Comparison of ENCODE assay signal across 14 cellular contexts in genomic region chr2:127515383-127515915, GRCh38. TPM values are rescaled to one million over a fixed set of nuclear protein-coding genes. Genes with fewer than 3 reads are reported as not detected.
DNase-seq lines count a peak whose midpoint lies in the region; ATAC-seq and TF ChIP-seq lines count a peak whose summit lies in the region.
"Had no signal": no experiment of that assay in that cellular context is flagged by ENCODE, and none has a peak within 500 bp of the region (broad histone marks: within the 10 kb centered on the region; RNA-seq: fewer than 3 reads in every experiment).

No MANE protein-coding gene starts in this region.

- peak; percentile 37 for ATAC-seq in Right ventricle myocardium inferior
- peak; percentile 55 for ATAC-seq in aorta (ENCODE audit: low FRiP score)
- ATAC-seq: HepG2; naive thymus-derived CD8-positive, alpha-beta T cell had no signal

- TF ChIP-seq CTCF in fibroblast of lung (conservative IDR thresholded peaks at IDR 0.05 in 1 of 2, IDR thresholded peaks at IDR 0.05 in 1 of 2; ENCODE audit: low read depth in 1 of 2, low read length in 2 of 2): no peak
- TF ChIP-seq CTCF in nephron (IDR thresholded peaks at IDR 0.05; ENCODE audit: unreplicated experiment in 3 of 3): no peak
- TF ChIP-seq CTCF in MM.1S (IDR thresholded peaks at IDR 0.05; ENCODE audit: low read length): no peak
- TF ChIP-seq CTCF in colonic mucosa (IDR thresholded peaks at IDR 0.05): no peak

- H3K9ac ChIP-seq in fibroblast of lung (ENCODE audit: insufficient read depth, low read length) (no peak overlapping the region), MM.1S (ENCODE audit: low read length) (no peak overlapping the region), colonic mucosa (ENCODE audit: low read depth in 2 of 2, low read length in 2 of 2) (peak overlapping the region in 1 of 2 donors; percentile 31)

- H4K20me1 ChIP-seq in fibroblast of lung (ENCODE audit: control insufficient read depth, extremely low read depth, insufficient read depth, low read length) (no peaks in the 10 kb centered on the region), MM.1S (ENCODE audit: insufficient read depth, low read length) (peaks cover 12% of the 10 kb centered on the region)

- peaks cover 6% of the 10 kb centered on the region for H3K4me1 ChIP-seq in fibroblast of lung (ENCODE audit: control insufficient read depth, extremely low read depth, insufficient read depth, low read length)
- peaks cover 0 to under 1% of the 10 kb centered on the region in 2 donors for H3K4me1 ChIP-seq in aorta (ENCODE audit: control insufficient read depth in 1 of 2, insufficient read depth in 2 of 2, low read length in 2 of 2)
- H3K4me1 ChIP-seq in MM.1S (ENCODE audit: low read length): no peaks in the 10 kb centered on the region
- H3K4me1 ChIP-seq in colonic mucosa: no peaks in the 10 kb centered on the region

- peak overlapping the region in 1 of 4 experiments; percentile 18 for H3K4me3 ChIP-seq in fibroblast of lung (replicated peaks in 1 of 4; ENCODE audit: control extremely low read depth in 1 of 4, insufficient read depth in 1 of 4, low read depth in 3 of 4, low read length in 4 of 4)
- no peak overlapping the region for H3K4me3 ChIP-seq in aorta (ENCODE audit: low read length in 2 of 2)
- H3K4me3 ChIP-seq in MM.1S (ENCODE audit: low read length): no peak overlapping the region
- H3K4me3 ChIP-seq in colonic mucosa: no peak overlapping the region
- H3K4me3 ChIP-seq: vagina had no signal

- H3K4me3 Mint-ChIP-seq in nephron: no peak overlapping the region
- H3K4me3 Mint-ChIP-seq: activated naive CD8-positive, alpha-beta T cell treated with anti-CD3 and anti-CD28 coated beads, Interleukin-2, amount 10 ng/mL, durations not matched to agents 7 days and 5 days had no signal

- H3K27ac ChIP-seq in fibroblast of lung (ENCODE audit: insufficient read depth, low read length): peak overlapping the region; percentile 92
- H3K27ac ChIP-seq in aorta (ENCODE audit: low read depth in 1 of 2, low read length in 2 of 2): peak overlapping the region; percentile 20 to 84
- no peak overlapping the region for H3K27ac ChIP-seq in MM.1S (ENCODE audit: low read length)
- H3K27ac ChIP-seq in colonic mucosa: no peak overlapping the region
- H3K27ac ChIP-seq: vagina had no signal

- H3K36me3 ChIP-seq in fibroblast of lung (ENCODE audit: control insufficient read depth, insufficient read depth, low read length): peaks cover 8% of the 10 kb centered on the region
- no peaks in the 10 kb centered on the region for H3K36me3 ChIP-seq in aorta (ENCODE audit: control insufficient read depth in 1 of 2, insufficient read depth in 2 of 2, low read length in 1 of 2)
- H3K36me3 ChIP-seq in MM.1S (replicated peaks; ENCODE audit: insufficient read depth, low read length): peaks cover 5% of the 10 kb centered on the region; the same call in 1 of the 2 replicates
- no peaks in the 10 kb centered on the region for H3K36me3 ChIP-seq in colonic mucosa

- H3K27me3 ChIP-seq in fibroblast of lung (ENCODE audit: control insufficient read depth, insufficient read depth, low read length) (no peaks in the 10 kb centered on the region), aorta (ENCODE audit: control insufficient read depth in 1 of 2, insufficient read depth in 2 of 2, low read length in 1 of 2) (no peaks in the 10 kb centered on the region), MM.1S (replicated peaks; ENCODE audit: insufficient read depth, low read length) (no peaks in the 10 kb centered on the region), colonic mucosa (no peaks in the 10 kb centered on the region)
- H3K27me3 ChIP-seq: vagina had no signal

- DNase-seq in Right ventricle myocardium inferior (ENCODE audit: missing footprints) (no peak), cardiac septum (ENCODE audit: low spot score) (no peak), fibroblast of lung (ENCODE audit: low read depth in 2 of 2) (peak; percentile 15 to 74), aorta (no peak), MM.1S (no peak), colonic mucosa (no peak), NCI-H774 (lab: John Stamatoyannopoulos, UW) (no peak)
- DNase-seq: activated CD4-positive, CD25-positive, alpha-beta regulatory T cell; activated naive CD8-positive, alpha-beta T cell treated with anti-CD3 and anti-CD28 coated beads, Interleukin-2, amount 10 ng/mL, durations not matched to agents 7 days and 5 days; naive thymus-derived CD8-positive, alpha-beta T cell; stimulated activated CD4-positive, alpha-beta T cell treated with anti-CD3 and anti-CD28 coated beads, Interleukin-4, amount 100 ng/mL, for 24 hours had no signal

- H3K27me3 Mint-ChIP-seq in nephron (ENCODE audit: low read depth): no peaks in the 10 kb centered on the region
- H3K27me3 Mint-ChIP-seq: activated naive CD8-positive, alpha-beta T cell treated with anti-CD3 and anti-CD28 coated beads, Interleukin-2, amount 10 ng/mL, durations not matched to agents 7 days and 5 days; naive thymus-derived CD8-positive, alpha-beta T cell had no signal

- no peaks in the 10 kb centered on the region for H3K9me3 ChIP-seq in fibroblast of lung (ENCODE audit: control insufficient read depth, insufficient read depth, low read depth, low read length)
- no peaks in the 10 kb centered on the region for H3K9me3 ChIP-seq in aorta (ENCODE audit: control insufficient read depth, low read length)
- H3K9me3 ChIP-seq in MM.1S (replicated peaks; ENCODE audit: insufficient read depth, low read length): no peaks in the 10 kb centered on the region
- no peaks in the 10 kb centered on the region for H3K9me3 ChIP-seq in colonic mucosa
- H3K9me3 ChIP-seq: vagina had no signal

- 34 to 38% methylated on average over 6 of the region's 6 CpGs for WGBS in aorta, 2 donors

- H3K79me2 ChIP-seq in fibroblast of lung (ENCODE audit: control insufficient read depth, insufficient read depth, low read length): peaks cover 70% of the 10 kb centered on the region
- peaks cover 100% of the 10 kb centered on the region for H3K79me2 ChIP-seq in MM.1S (ENCODE audit: low read length)

- intact Hi-C loops in Right ventricle myocardium inferior (cut with DNase I) (no loop called here), cardiac septum (cut with DNase I) (loop anchor here (1.0 to 5.0 kb wide), 2 partner anchors 11 to 62 kb away; partner anchors contain the start of gene IWS1), aorta (cut with DNase I) (loop anchor here in 1 of 2 donors (5.0 kb wide), 1 partner anchor 137 kb away; no protein-coding TSS in a partner anchor), colonic mucosa (cut with DNase I) (no loop called here)

- H2AFZ ChIP-seq in fibroblast of lung (ENCODE audit: low read length) (no peak overlapping the region), MM.1S (ENCODE audit: low read length) (no peak overlapping the region)

- H3K36me3 Mint-ChIP-seq in nephron (ENCODE audit: low read depth): peaks cover 56% of the 10 kb centered on the region

- peaks cover 53% of the 10 kb centered on the region for H3K4me1 Mint-ChIP-seq in nephron

- no peaks in the 10 kb centered on the region for H3F3A ChIP-seq in MM.1S (ENCODE audit: insufficient read depth, low read length)

- no peaks in the 10 kb centered on the region for H3K9me3 Mint-ChIP-seq in nephron
- H3K9me3 Mint-ChIP-seq: activated naive CD8-positive, alpha-beta T cell treated with anti-CD3 and anti-CD28 coated beads, Interleukin-2, amount 10 ng/mL, durations not matched to agents 7 days and 5 days; naive thymus-derived CD8-positive, alpha-beta T cell had no signal

- H3K27ac Mint-ChIP-seq in nephron: peak overlapping the region in 2 of 3 experiments; percentile 40 to 80
- H3K27ac Mint-ChIP-seq: activated naive CD8-positive, alpha-beta T cell treated with anti-CD3 and anti-CD28 coated beads, Interleukin-2, amount 10 ng/mL, durations not matched to agents 7 days and 5 days had no signal

- no peaks in the 10 kb centered on the region for H3K9me2 ChIP-seq in MM.1S (replicated peaks; ENCODE audit: insufficient read depth, low read length)

- H3K4me2 ChIP-seq in fibroblast of lung (ENCODE audit: extremely low read depth, insufficient read depth, low read length): peak overlapping the region; percentile 64
- no peak overlapping the region for H3K4me2 ChIP-seq in MM.1S (ENCODE audit: low read depth, low read length)

RNA-seq across cellular contexts. Expression of gene IWS1, which starts 10.8 kb away (rescaled TPM):
- 53.0 TPM for total RNA-seq in Right ventricle myocardium inferior
- 40.7 TPM for total RNA-seq in cardiac septum
- total RNA-seq in fibroblast of lung: 34.7 and 44.1 TPM in 2 replicates
- polyA plus RNA-seq in fibroblast of lung: 47.4 and 56.0 TPM in 2 replicates
- 36.1 and 37.5 TPM in 2 replicates for polyA plus RNA-seq in fibroblast of lung (2012)
- polyA minus RNA-seq in fibroblast of lung (ENCODE audit: low replicate concordance): 6.2 and 9.3 TPM in 2 replicates
- 10 to 100 TPM; 37.1 to 40.2 TPM for total RNA-seq in aorta
- 10 to 100 TPM; 14.0 to 27.6 TPM for polyA plus RNA-seq in aorta
- total RNA-seq in colonic mucosa: 10 to 100 TPM; 32.4 to 37.8 TPM

RNA-seq across cellular contexts. Expression of gene MYO7B, which starts 20.0 kb away (rescaled TPM):
- total RNA-seq in Right ventricle myocardium inferior (0.46 TPM), cardiac septum (0.78 TPM), fibroblast of lung (under 0.01 TPM in 1 of 2 replicates, not detected in the other), aorta (1 to 10 TPM in 1 of 2 donors, under 1 TPM in 1; 0.32 to 2.0 TPM), colonic mucosa (100 to 1,000 TPM; 159 to 218 TPM)
- polyA plus RNA-seq in fibroblast of lung (not detected in 2 replicates), aorta (10 to 100 TPM in 1 of 2 donors, 1 to 10 TPM in 1; 1.1 to 26.3 TPM)
- 0.03 TPM in 1 of 2 replicates, not detected in the other for polyA plus RNA-seq in fibroblast of lung (2012)
- polyA minus RNA-seq in fibroblast of lung (ENCODE audit: low replicate concordance): not detected in 2 replicates
- total RNA-seq: HepG2, vagina had no signal
- polyA plus RNA-seq: HepG2 had no signal

Comparison
In these comparisons a context has a peak if more than half of its experiments do, and no peak if none do; other contexts are left out.
1. DNase-seq: peak in fibroblast of lung (2 of 2); none in Right ventricle myocardium inferior (single experiment), cardiac septum (single experiment), aorta (0 of 2), MM.1S (single experiment), colonic mucosa (single experiment) and NCI-H774 (single experiment).
2. H3K27ac ChIP-seq: peak in fibroblast of lung (single experiment) and aorta (2 of 2); none in MM.1S (single experiment) and colonic mucosa (single experiment).
3. RNA of gene MYO7B, which starts 20.0 kb away (total RNA-seq): 159 to 218 TPM in colonic mucosa; 0.32 to 2.0 TPM in aorta, 0.78 TPM in cardiac septum (single experiment), 0.46 TPM in Right ventricle myocardium inferior (single experiment) and under 0.01 TPM in fibroblast of lung; every median in the first group is over 10 times any median in the second.